Comparison of ENCODE assay signal across 9 cellular contexts in genomic region chr2:12720752-12721151, GRCh38. TPM values are rescaled to one million over a fixed set of nuclear protein-coding genes. Genes with fewer than 3 reads are reported as not detected.
DNase-seq lines count a peak whose midpoint lies in the region; ATAC-seq and TF ChIP-seq lines count a peak whose summit lies in the region.
"Had no signal": no experiment of that assay in that cellular context is flagged by ENCODE, and none has a peak within 500 bp of the region (broad histone marks: within the 10 kb centered on the region; RNA-seq: fewer than 3 reads in every experiment).

No MANE protein-coding gene starts in this region.

- H3K4me1 ChIP-seq in naive thymus-derived CD4-positive, alpha-beta T cell (ENCODE audit: control insufficient read depth in 2 of 2, insufficient read depth in 2 of 2, low read length in 2 of 2) = peaks cover 21 to 36% of the 10 kb centered on the region in 2 donors
- H3K4me1 ChIP-seq in thyroid gland = peaks cover 12 to 33% of the 10 kb centered on the region in 2 donors

- peaks cover 69% of the 10 kb centered on the region for H3K4me1 Mint-ChIP-seq in stimulated activated naive CD8-positive, alpha-beta T cell treated with anti-CD3 and anti-CD28 coated beads, Interleukin-15, Interleukin-2, amounts not matched to agents 100 ng/mL and 50 ng/mL, for 24 hours (ENCODE audit: low read depth)
- peaks cover 56% of the 10 kb centered on the region for H3K4me1 Mint-ChIP-seq in stimulated activated naive CD8-positive, alpha-beta T cell treated with anti-CD3 and anti-CD28 coated beads, Interleukin-15, amount 100 ng/mL, for 72 hours
- H3K4me1 Mint-ChIP-seq in MCF 10A (ENCODE audit: insufficient read depth, unreplicated experiment) (peaks cover 22% of the 10 kb centered on the region), Calu3 (ENCODE audit: low read depth, unreplicated experiment) (peaks cover 12% of the 10 kb centered on the region)
- peaks cover 54 to 72% (median 70%) of the 10 kb centered on the region in 7 donors for H3K4me1 Mint-ChIP-seq in naive thymus-derived CD4-positive, alpha-beta T cell

- H3K27ac Mint-ChIP-seq in stimulated activated naive CD8-positive, alpha-beta T cell treated with anti-CD3 and anti-CD28 coated beads, Interleukin-15, Interleukin-2, amounts not matched to agents 100 ng/mL and 50 ng/mL, for 24 hours = no peak overlapping the region
- no peak overlapping the region for H3K27ac Mint-ChIP-seq in stimulated activated naive CD8-positive, alpha-beta T cell treated with anti-CD3 and anti-CD28 coated beads, Interleukin-15, amount 100 ng/mL, for 72 hours
- no peak overlapping the region for H3K27ac Mint-ChIP-seq in MCF 10A (ENCODE audit: low read depth, unreplicated experiment)
- H3K27ac Mint-ChIP-seq in naive thymus-derived CD4-positive, alpha-beta T cell = peak overlapping the region in 7 of 9 donors; percentile 4 to 96 (median 55)
- H3K27ac Mint-ChIP-seq in Calu3 (ENCODE audit: unreplicated experiment) = no peak overlapping the region

- no peaks in the 10 kb centered on the region for H3K9me3 ChIP-seq in naive thymus-derived CD4-positive, alpha-beta T cell (ENCODE audit: control insufficient read depth in 2 of 3, low read length in 3 of 3)
- no peaks in the 10 kb centered on the region for H3K9me3 ChIP-seq in thyroid gland

- peak overlapping the region; percentile 88 for H3K4me3 Mint-ChIP-seq in stimulated activated naive CD8-positive, alpha-beta T cell treated with anti-CD3 and anti-CD28 coated beads, Interleukin-15, Interleukin-2, amounts not matched to agents 100 ng/mL and 50 ng/mL, for 24 hours
- no peak overlapping the region for H3K4me3 Mint-ChIP-seq in stimulated activated naive CD8-positive, alpha-beta T cell treated with anti-CD3 and anti-CD28 coated beads, Interleukin-15, amount 100 ng/mL, for 72 hours
- peak overlapping the region; percentile 95 for H3K4me3 Mint-ChIP-seq in MCF 10A (ENCODE audit: unreplicated experiment)
- peak overlapping the region; percentile 88 to 100 (median 99) for H3K4me3 Mint-ChIP-seq in naive thymus-derived CD4-positive, alpha-beta T cell
- H3K4me3 Mint-ChIP-seq in Calu3 (ENCODE audit: low read depth, unreplicated experiment) = no peak overlapping the region

- WGBS in thyroid gland, 2 donors = 76 to 79% methylated on average over 2 of the region's 2 CpGs

- intact Hi-C loops in MCF 10A (cut with micrococcal nuclease) = no loop called here
- intact Hi-C loops in naive thymus-derived CD4-positive, alpha-beta T cell (cut with micrococcal nuclease) = loop anchor here in 1 of 2 donors (1.0 to 10.0 kb wide), 2 partner anchors 8 to 1566 kb away; partner anchors contain the start of gene SLC66A3
- intact Hi-C loops in thyroid gland (cut with DNase I) = loop anchor here (10.0 kb wide), 1 partner anchor 214 kb away; no protein-coding TSS in a partner anchor
- intact Hi-C loops in Calu3 (cut with micrococcal nuclease; ENCODE audit: unreplicated experiment) = no loop called here

- peaks cover 15 to 50% (median 16%) of the 10 kb centered on the region in 3 experiments for H3K36me3 ChIP-seq in naive thymus-derived CD4-positive, alpha-beta T cell (ENCODE audit: control insufficient read depth in 2 of 3, insufficient read depth in 3 of 3, low read length in 3 of 3)
- H3K36me3 ChIP-seq in thyroid gland = no peaks in the 10 kb centered on the region

- POLR2A ChIA-PET in MCF 10A (lab: Yijun Ruan, JAX) = interaction anchor here (0.7 to 1.5 kb wide), 7 partner anchors 8 to 892 kb away, joined by 3 to 5 read pairs (median 4); no protein-coding TSS in a partner anchor
- POLR2A ChIA-PET in naive thymus-derived CD4-positive, alpha-beta T cell (lab: Charles Lee) = interaction anchor here (1.1 to 2.7 kb wide), 4 partner anchors 9 to 417 kb away, joined by 3 to 14 read pairs (median 8); no protein-coding TSS in a partner anchor

- peaks cover 12% of the 10 kb centered on the region for H3K36me3 Mint-ChIP-seq in stimulated activated naive CD8-positive, alpha-beta T cell treated with anti-CD3 and anti-CD28 coated beads, Interleukin-15, Interleukin-2, amounts not matched to agents 100 ng/mL and 50 ng/mL, for 24 hours (ENCODE audit: low read depth)
- peaks cover 20% of the 10 kb centered on the region for H3K36me3 Mint-ChIP-seq in MCF 10A (ENCODE audit: insufficient read depth, unreplicated experiment)
- H3K36me3 Mint-ChIP-seq in naive thymus-derived CD4-positive, alpha-beta T cell = peaks cover 21 to 57% (median 25%) of the 10 kb centered on the region in 5 donors
- H3K36me3 Mint-ChIP-seq in Calu3 (ENCODE audit: insufficient read depth, unreplicated experiment) = peaks cover 29% of the 10 kb centered on the region

- no TSS peak for BruUV-seq in MCF 10A (replicated peaks; lab: Mats Ljungman, UMichigan)
- no TSS peak for BruUV-seq in Calu3 (replicated peaks; lab: Mats Ljungman, UMichigan)

- CTCF ChIA-PET in MCF 10A (lab: Yijun Ruan, JAX) = interaction anchor here (0.6 to 5.7 kb wide), 7 partner anchors 47 to 890 kb away, joined by 3 to 37 read pairs (median 3); no protein-coding TSS in a partner anchor
- CTCF ChIA-PET in naive thymus-derived CD4-positive, alpha-beta T cell (lab: Charles Lee) = interaction anchor here (0.7 to 2.9 kb wide), 9 partner anchors 12 to 306 kb away, joined by 3 to 19 read pairs (median 4); no protein-coding TSS in a partner anchor
- CTCF ChIA-PET in Calu3 (lab: Charles Lee) = no interaction called here

- H3K9me3 Mint-ChIP-seq in stimulated activated naive CD8-positive, alpha-beta T cell treated with anti-CD3 and anti-CD28 coated beads, Interleukin-15, Interleukin-2, amounts not matched to agents 100 ng/mL and 50 ng/mL, for 24 hours = no peaks in the 10 kb centered on the region
- H3K9me3 Mint-ChIP-seq in stimulated activated naive CD8-positive, alpha-beta T cell treated with anti-CD3 and anti-CD28 coated beads, Interleukin-15, amount 100 ng/mL, for 72 hours = no peaks in the 10 kb centered on the region
- no peaks in the 10 kb centered on the region for H3K9me3 Mint-ChIP-seq in MCF 10A (ENCODE audit: unreplicated experiment)
- peaks cover 0 to 4% (median 0%) of the 10 kb centered on the region in 11 donors for H3K9me3 Mint-ChIP-seq in naive thymus-derived CD4-positive, alpha-beta T cell
- H3K9me3 Mint-ChIP-seq in Calu3 (ENCODE audit: low read depth, unreplicated experiment) = no peaks in the 10 kb centered on the region

- ATAC-seq in stimulated activated naive CD8-positive, alpha-beta T cell treated with anti-CD3 and anti-CD28 coated beads, Interleukin-15, amount 100 ng/mL, for 72 hours = no peak
- ATAC-seq in naive thymus-derived CD4-positive, alpha-beta T cell = no peak
- ATAC-seq in GM21515 (IDR thresholded peaks at IDR 0.05; ENCODE audit: unreplicated experiment) (no peak), HG02759 (IDR thresholded peaks at IDR 0.05; ENCODE audit: unreplicated experiment) (no peak)

- TF ChIP-seq CTCF in MCF 10A (IDR thresholded peaks at IDR 0.05; ENCODE audit: unreplicated experiment) (no peak), thyroid gland (IDR thresholded peaks at IDR 0.05) (no peak), Calu3 (IDR thresholded peaks at IDR 0.05; ENCODE audit: unreplicated experiment) (no peak)

- H3K27ac ChIP-seq in naive thymus-derived CD4-positive, alpha-beta T cell (ENCODE audit: low read depth, low read length) = peak overlapping the region; percentile 3
- H3K27ac ChIP-seq in thyroid gland = peak overlapping the region in 1 of 3 donors; percentile 42

- peaks cover 6% of the 10 kb centered on the region for H3K27me3 Mint-ChIP-seq in stimulated activated naive CD8-positive, alpha-beta T cell treated with anti-CD3 and anti-CD28 coated beads, Interleukin-15, Interleukin-2, amounts not matched to agents 100 ng/mL and 50 ng/mL, for 24 hours
- H3K27me3 Mint-ChIP-seq in stimulated activated naive CD8-positive, alpha-beta T cell treated with anti-CD3 and anti-CD28 coated beads, Interleukin-15, amount 100 ng/mL, for 72 hours = peaks cover 16% of the 10 kb centered on the region
- H3K27me3 Mint-ChIP-seq in MCF 10A (ENCODE audit: insufficient read depth, unreplicated experiment) (no peaks in the 10 kb centered on the region), Calu3 (ENCODE audit: unreplicated experiment) (peaks cover 18% of the 10 kb centered on the region)
- H3K27me3 Mint-ChIP-seq in naive thymus-derived CD4-positive, alpha-beta T cell = peaks cover 0 to 15% (median 0%) of the 10 kb centered on the region in 5 donors

- TF ChIP-seq POLR2A in thyroid gland (IDR thresholded peaks at IDR 0.05) = no peak

- peak overlapping the region; percentile 86 for H3K4me3 ChIP-seq in naive thymus-derived CD4-positive, alpha-beta T cell (ENCODE audit: low read length)
- H3K4me3 ChIP-seq in thyroid gland (replicated peaks in 1 of 3) = no peak overlapping the region

- H3K27me3 ChIP-seq in naive thymus-derived CD4-positive, alpha-beta T cell (ENCODE audit: control insufficient read depth in 2 of 2, insufficient read depth in 2 of 2, low read length in 2 of 2) = no peaks in the 10 kb centered on the region
- no peaks in the 10 kb centered on the region for H3K27me3 ChIP-seq in thyroid gland

- no peak for DNase-seq in stimulated activated naive CD8-positive, alpha-beta T cell treated with anti-CD3 and anti-CD28 coated beads, Interleukin-15, amount 100 ng/mL, for 72 hours
- DNase-seq in MCF 10A (ENCODE audit: unreplicated experiment) = no peak
- no peak for DNase-seq in naive thymus-derived CD4-positive, alpha-beta T cell
- no peak for DNase-seq in thyroid gland
- no peak for DNase-seq in Calu3
- DNase-seq: activated CD8-positive, alpha-beta memory T cell treated with anti-CD3 and anti-CD28 coated beads, Interleukin-2, amount 50 U/mL, for 48 hours had no signal

RNA-seq across cellular contexts. Expression of gene TRIB2, which starts 4.0 kb away (rescaled TPM):
- total RNA-seq in MCF 10A (2022) = 12.9 and 14.3 TPM in 2 replicates
- 100 to 1,000 TPM in 3 of 5 experiments, 10 to 100 TPM in 2; 63.1 to 125 (median 110) TPM for total RNA-seq in naive thymus-derived CD4-positive, alpha-beta T cell
- polyA plus RNA-seq in naive thymus-derived CD4-positive, alpha-beta T cell = 10 to 100 TPM; 41.3 to 57.7 TPM
- total RNA-seq in thyroid gland = 10 to 100 TPM; 30.8 to 59.8 (median 37.1) TPM
- total RNA-seq in Calu3 (2022) = 6.2 and 6.4 TPM in 2 replicates

Comparison
In these comparisons a context has a peak if more than half of its experiments do, and no peak if none do; other contexts are left out.
1. H3K4me3 Mint-ChIP-seq: peak in stimulated activated naive CD8-positive, alpha-beta T cell treated with anti-CD3 and anti-CD28 coated beads, Interleukin-15, Interleukin-2, amounts not matched to agents 100 ng/mL and 50 ng/mL, for 24 hours (single experiment), MCF 10A (single experiment) and naive thymus-derived CD4-positive, alpha-beta T cell (10 of 10); none in stimulated activated naive CD8-positive, alpha-beta T cell treated with anti-CD3 and anti-CD28 coated beads, Interleukin-15, amount 100 ng/mL, for 72 hours (0 of 2) and Calu3 (single experiment).
2. H3K27ac Mint-ChIP-seq: peak in naive thymus-derived CD4-positive, alpha-beta T cell (7 of 9); none in stimulated activated naive CD8-positive, alpha-beta T cell treated with anti-CD3 and anti-CD28 coated beads, Interleukin-15, Interleukin-2, amounts not matched to agents 100 ng/mL and 50 ng/mL, for 24 hours (single experiment), stimulated activated naive CD8-positive, alpha-beta T cell treated with anti-CD3 and anti-CD28 coated beads, Interleukin-15, amount 100 ng/mL, for 72 hours (0 of 2), MCF 10A (single experiment) and Calu3 (single experiment).